ENCODE assay signal across 14 cellular contexts in the genomic region with DNA sequence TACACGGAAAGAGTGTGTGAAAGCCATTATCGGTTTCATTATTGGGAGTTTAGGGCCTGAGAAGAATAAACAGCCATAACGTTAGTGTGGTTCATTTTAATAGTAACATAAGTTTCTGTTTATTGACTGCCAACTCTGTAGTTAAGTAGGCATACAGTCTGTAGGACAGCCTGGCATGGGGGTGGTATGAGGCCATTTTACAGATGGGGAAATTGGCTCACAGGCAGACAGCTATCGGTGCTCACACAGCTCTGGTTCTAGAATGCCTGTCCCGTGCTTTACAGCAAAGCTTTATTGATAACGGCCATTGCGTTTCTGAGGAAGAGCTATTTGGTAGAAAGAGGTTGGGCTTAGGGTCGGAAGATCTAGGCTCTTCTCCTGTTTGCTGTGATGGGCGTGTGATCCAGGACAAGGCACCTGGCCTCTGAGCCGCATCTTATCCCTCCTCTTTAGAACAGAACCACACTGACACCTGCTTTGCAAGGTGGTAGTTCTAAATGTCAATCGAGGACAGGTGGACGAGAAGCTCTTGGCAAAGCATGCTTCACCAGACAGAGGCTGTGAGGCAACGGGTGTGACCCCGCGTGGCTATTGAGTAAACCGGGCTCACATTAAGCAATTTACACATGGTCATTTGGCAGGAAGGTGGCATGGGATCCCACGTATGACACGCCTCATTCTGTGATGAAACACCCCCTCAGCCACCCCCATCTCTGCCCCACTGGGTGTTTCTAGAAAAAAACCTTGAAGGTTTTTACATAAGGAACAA. TPM values are rescaled to one million over a fixed set of nuclear protein-coding genes. Genes with fewer than 3 reads are reported as not detected.
A peak's percentile ranks its signal among the peaks of the same experiment; 100 is the strongest.
DNase-seq lines count a peak whose midpoint lies in the region; ATAC-seq, FAIRE-seq and TF ChIP-seq lines count a peak whose summit lies in the region.
"Had no signal": no experiment of that assay in that cellular context is flagged by ENCODE, and none has a peak within 500 bp of the region (broad histone marks: within the 10 kb centered on the region; RNA-seq: fewer than 3 reads in every experiment).

No MANE protein-coding gene starts in this region.

- TF ChIP-seq CTCF in dorsolateral prefrontal cortex (IDR thresholded peaks at IDR 0.05 in 54 of 56, conservative IDR thresholded peaks at IDR 0.05 in 2 of 56; ENCODE audit: low read depth in 1 of 56, partially characterized antibody in 56 of 56) (no peak), lower lobe of right lung (IDR thresholded peaks at IDR 0.05) (no peak), thoracic aorta (IDR thresholded peaks at IDR 0.05) (no peak)

- H3K4me3 ChIP-seq in dorsolateral prefrontal cortex (no peak overlapping the region), lower lobe of right lung (no peak overlapping the region), thoracic aorta (no peak overlapping the region)

- H3K36me3 ChIP-seq in lower lobe of right lung (peaks cover 91% of the 10 kb centered on the region), thoracic aorta (peaks cover 72% of the 10 kb centered on the region)

- H3K9me3 ChIP-seq in lower lobe of right lung (no peaks in the 10 kb centered on the region), thoracic aorta (no peaks in the 10 kb centered on the region)

- no peak for FAIRE-seq in GM19239 (lab: Jason Lieb, UNC)

- DNase-seq in DMS53 (lab: John Stamatoyannopoulos, UW) (peak; percentile 33), DMS53 treated with DMSO at 0.1 percent for 48 hours (lab: John Stamatoyannopoulos, UW; ENCODE audit: unreplicated experiment) (no peak), dorsolateral prefrontal cortex (no peak), lower lobe of right lung (peak; percentile 82), thoracic aorta (ENCODE audit: low spot score) (no peak), GM19239 (ENCODE audit: insufficient read length, low spot score) (no peak), DMS153 treated with DMSO at 0.1 percent for 48 hours (lab: John Stamatoyannopoulos, UW; ENCODE audit: unreplicated experiment) (no peak)
- DNase-seq in activated CD4-positive, alpha-beta T cell treated with anti-CD3 and anti-CD28 coated beads for 48 hours, result no peak
- DNase-seq: activated CD4-positive, alpha-beta T cell treated with anti-CD3 and anti-CD28 coated beads for 4 hours; activated naive CD4-positive, alpha-beta T cell treated with anti-CD3 and anti-CD28 coated beads, Interleukin-2, amount 50 U/mL, for 16 hours; KBM-7; occipital lobe; SK-N-SH had no signal

- H3K27me3 ChIP-seq in dorsolateral prefrontal cortex (no peaks in the 10 kb centered on the region), lower lobe of right lung (ENCODE audit: low read depth) (no peaks in the 10 kb centered on the region), thoracic aorta (replicated peaks; ENCODE audit: insufficient read depth) (no peaks in the 10 kb centered on the region)

- peak overlapping the region in 40 of 59 donors; percentile 7 to 85 (median 50) for H3K27ac ChIP-seq in dorsolateral prefrontal cortex
- peak overlapping the region; percentile 76 for H3K27ac ChIP-seq in lower lobe of right lung
- H3K27ac ChIP-seq in thoracic aorta, result peak overlapping the region; percentile 84 to 88
- H3K27ac ChIP-seq: 22Rv1 had no signal

- ATAC-seq in lower lobe of right lung, result peak; percentile 58 to 61
- ATAC-seq in thoracic aorta (ENCODE audit: insufficient number of reproducible peaks, low FRiP score, low read depth), result no peak

- peaks cover 85% of the 10 kb centered on the region for H3K4me1 ChIP-seq in lower lobe of right lung
- peaks cover 40 to 79% of the 10 kb centered on the region in 2 donors for H3K4me1 ChIP-seq in thoracic aorta (ENCODE audit: control insufficient read depth in 1 of 2, low read depth in 2 of 2)

- intact Hi-C loops in dorsolateral prefrontal cortex (cut with DNase I), result no loop called here
- intact Hi-C loops in lower lobe of right lung (cut with DNase I), result no loop called here

RNA-seq across cellular contexts. Expression of a gene that starts 14.9 kb away (rescaled TPM):
- total RNA-seq in dorsolateral prefrontal cortex (100 to 1,000 TPM in 86 of 120 experiments, 10 to 100 TPM in 34; 47.9 to 194 (median 111) TPM), lower lobe of right lung (160 TPM), thoracic aorta (100 to 1,000 TPM; 120 to 226 TPM)

Comparison
In these comparisons a context has a peak if more than half of its experiments do, and no peak if none do; other contexts are left out.
1. DNase-seq: peak in DMS53 (single experiment) and lower lobe of right lung (single experiment); none in DMS53 treated with DMSO at 0.1 percent for 48 hours (single experiment), dorsolateral prefrontal cortex (0 of 10), thoracic aorta (single experiment), activated CD4-positive, alpha-beta T cell treated with anti-CD3 and anti-CD28 coated beads for 48 hours (single experiment), GM19239 (single experiment) and DMS153 treated with DMSO at 0.1 percent for 48 hours (single experiment).
2. Peak in every context shown above with its lines, with median percentiles within 50 percentile points of each other: H3K27ac ChIP-seq.